In the genomic region with DNA sequence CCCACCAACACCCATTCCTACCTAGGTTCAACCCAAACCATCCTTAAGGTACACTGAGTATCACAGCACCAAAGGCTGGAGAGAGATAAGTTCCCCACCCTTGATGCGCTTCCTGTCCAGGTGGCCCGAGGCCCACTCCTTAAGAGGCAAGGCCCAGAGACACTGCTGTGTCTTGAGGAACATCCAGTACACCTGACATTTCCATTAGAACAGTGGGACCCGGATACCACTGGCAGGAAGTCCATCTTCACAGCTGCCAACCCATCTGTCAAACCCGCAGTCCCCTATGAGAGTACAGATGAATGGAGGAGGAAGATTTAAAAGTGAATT, we compare ENCODE assay signal across 8 cellular contexts. TPM values are rescaled to one million over a fixed set of nuclear protein-coding genes. Genes with fewer than 3 reads are reported as not detected.
DNase-seq lines count a peak whose midpoint lies in the region; ATAC-seq, FAIRE-seq and TF ChIP-seq lines count a peak whose summit lies in the region.

No MANE protein-coding gene starts in this region.

- H3K36me3 ChIP-seq in BLaER1 treated with 17β-estradiol and CSF1 and Interleukin-3, amounts not matched to agents 10 nM and 100 nM = peaks cover 0 to 6% (median 0%) of the 10 kb centered on the region in 11 experiments; a peak in 1 of 22 replicates
- H3K36me3 ChIP-seq in bronchial epithelial cell (ENCODE audit: control insufficient read depth, insufficient read depth, low read length) = peaks cover 2% of the 10 kb centered on the region

- no peaks in the 10 kb centered on the region for H3K9me3 Mint-ChIP-seq in naive B cell

- H3K4me2 ChIP-seq in BLaER1 treated with 17β-estradiol and CSF1 and Interleukin-3, amounts not matched to agents 10 nM and 100 nM = peak overlapping the region; percentile 78 to 99 (median 95)

- H3K4me1 ChIP-seq in BLaER1 treated with 17β-estradiol and CSF1 and Interleukin-3, amounts not matched to agents 10 nM and 100 nM = peaks cover 16 to 27% (median 21%) of the 10 kb centered on the region in 10 experiments

- DNase-seq in bronchial epithelial cell (ENCODE audit: low read depth) (no peak), naive B cell (peak; percentile 8), NCI-H2081 (lab: John Stamatoyannopoulos, UW) (no peak), NCI-H2029 treated with DMSO at 0.1 percent for 48 hours (lab: John Stamatoyannopoulos, UW) (no peak), midbrain (lab: John Stamatoyannopoulos, UW) (no peak)
- no peak for DNase-seq in stimulated activated CD4-positive, alpha-beta T cell treated with anti-CD3 and anti-CD28 coated beads, Interleukin-15, amount 100 ng/mL, for 24 hours

- H3K4me3 Mint-ChIP-seq in naive B cell = peak overlapping the region; percentile 81 to 92 (median 90)

- H3K9ac ChIP-seq in BLaER1 treated with 17β-estradiol and CSF1 and Interleukin-3, amounts not matched to agents 10 nM and 100 nM = peak overlapping the region; percentile 67 to 88 (median 82)

- peak overlapping the region; percentile 68 to 88 (median 82) for H3K27ac ChIP-seq in BLaER1 treated with 17β-estradiol and CSF1 and Interleukin-3, amounts not matched to agents 10 nM and 100 nM

- no peaks in the 10 kb centered on the region for H3K9me3 ChIP-seq in BLaER1 treated with 17β-estradiol and CSF1 and Interleukin-3, amounts not matched to agents 10 nM and 100 nM (replicated peaks in 1 of 11)

- FAIRE-seq in bronchial epithelial cell (lab: Jason Lieb, UNC) = no peak

- peak overlapping the region; percentile 57 to 82 (median 71) for H3K4me3 ChIP-seq in BLaER1 treated with 17β-estradiol and CSF1 and Interleukin-3, amounts not matched to agents 10 nM and 100 nM
- peak overlapping the region; percentile 78 for H3K4me3 ChIP-seq in bronchial epithelial cell (ENCODE audit: low read depth, low read length)

- H3K27me3 Mint-ChIP-seq in naive B cell = no peaks in the 10 kb centered on the region

- peaks cover 0 to 5% (median 0%) of the 10 kb centered on the region in 11 experiments; a peak in 1 of 22 replicates for H4K20me1 ChIP-seq in BLaER1 treated with 17β-estradiol and CSF1 and Interleukin-3, amounts not matched to agents 10 nM and 100 nM

- ATAC-seq in HG03280 (IDR thresholded peaks at IDR 0.05; ENCODE audit: unreplicated experiment) (peak; percentile 6), naive B cell (ENCODE audit: low read depth in 2 of 2) (peak; percentile 24 to 29)

- H3K27ac Mint-ChIP-seq in naive B cell = peak overlapping the region in 3 of 6 donors; percentile 64 to 87 (median 68)

- no peaks in the 10 kb centered on the region for H3K36me3 Mint-ChIP-seq in naive B cell

- TF ChIP-seq CTCF in bronchial epithelial cell (IDR thresholded peaks at IDR 0.05; ENCODE audit: insufficient read depth, low read length, severe bottlenecking) = no peak

- H3K27me3 ChIP-seq in BLaER1 treated with 17β-estradiol and CSF1 and Interleukin-3, amounts not matched to agents 10 nM and 100 nM = peaks cover 0 to 14% (median 0%) of the 10 kb centered on the region in 11 experiments; a peak in 4 of 22 replicates
- H3K27me3 ChIP-seq in bronchial epithelial cell (ENCODE audit: control insufficient read depth, insufficient read depth, low read length) = no peaks in the 10 kb centered on the region

- H3K4me1 Mint-ChIP-seq in naive B cell = peaks cover 7 to 14% (median 11%) of the 10 kb centered on the region in 3 donors

RNA-seq across cellular contexts. Expression of gene INPP1, which starts 0.3 kb away (rescaled TPM):
- 7.9 and 11.3 TPM in 2 replicates for total RNA-seq in bronchial epithelial cell
- 1 to 10 TPM in 5 of 6 donors, not detected in 1; 1.3 to 4.4 (median 3.4) TPM for polyA plus RNA-seq in naive B cell (ENCODE audit: low read depth in 6 of 6)

RNA-seq across cellular contexts. Expression of gene HIBCH, which starts 23.5 kb away (rescaled TPM):
- 4.7 and 9.3 TPM in 2 replicates for total RNA-seq in bronchial epithelial cell
- polyA plus RNA-seq in naive B cell (ENCODE audit: low read depth in 6 of 6) = 10 to 100 TPM; 11.6 to 31.7 (median 22.4) TPM
